9 cellular contexts compared by ENCODE assay signal in the genomic region with DNA sequence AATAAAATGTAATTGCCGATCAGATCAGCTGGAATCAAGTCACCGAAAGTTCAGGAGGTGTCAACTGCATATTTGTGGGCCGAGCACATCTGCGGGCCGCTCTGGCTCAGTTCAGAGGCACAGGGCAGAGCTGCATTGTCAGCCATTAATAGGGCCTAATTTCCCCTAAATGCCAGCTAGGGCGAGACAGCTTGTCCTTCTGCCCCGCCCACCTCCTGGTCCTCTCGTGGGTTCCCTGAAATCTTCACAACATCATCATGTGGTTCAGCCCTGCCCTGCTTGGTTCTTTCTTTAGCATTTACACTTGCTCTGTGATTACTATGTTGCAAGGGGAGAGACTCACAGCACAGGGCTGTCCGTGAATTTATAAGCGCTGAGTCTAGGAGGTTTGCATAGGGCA.
A peak's percentile ranks its signal among the peaks of the same experiment; 100 is the strongest.
DNase-seq lines count a peak whose midpoint lies in the region; ATAC-seq and TF ChIP-seq lines count a peak whose summit lies in the region.
"Had no signal": no experiment of that assay in that cellular context is flagged by ENCODE, and none has a peak within 500 bp of the region (broad histone marks: within the 10 kb centered on the region; RNA-seq: fewer than 3 reads in every experiment).

No MANE protein-coding gene starts in this region.

- no peak overlapping the region for H3K4me3 Mint-ChIP-seq in CD8-positive, alpha-beta T cell
- H3K4me3 Mint-ChIP-seq in progenitor cell of endocrine pancreas (ENCODE audit: low read depth): peak overlapping the region; percentile 43
- H3K4me3 Mint-ChIP-seq: activated naive CD4-positive, alpha-beta T cell treated with anti-CD3 and anti-CD28 coated beads, Interleukin-2, amount 10 ng/mL, durations not matched to agents 7 days and 5 days had no signal

- no peaks in the 10 kb centered on the region for H3K4me1 ChIP-seq in CD8-positive, alpha-beta T cell (ENCODE audit: insufficient read depth, low read length)
- H3K4me1 ChIP-seq in Panc1 (ENCODE audit: control insufficient read depth, insufficient read depth, low read length): peaks cover 21% of the 10 kb centered on the region
- H3K4me1 ChIP-seq in heart right ventricle: peaks cover 0 to 60% (median 25%) of the 10 kb centered on the region in 9 donors

- TF ChIP-seq CTCF in CD8-positive, alpha-beta T cell (IDR thresholded peaks at IDR 0.05): no peak
- TF ChIP-seq CTCF in Panc1 (IDR thresholded peaks at IDR 0.05) (no peak), heart right ventricle (IDR thresholded peaks at IDR 0.05) (no peak), progenitor cell of endocrine pancreas (IDR thresholded peaks at IDR 0.05; ENCODE audit: unreplicated experiment) (no peak)

- no peaks in the 10 kb centered on the region for H3K36me3 ChIP-seq in CD8-positive, alpha-beta T cell (ENCODE audit: insufficient read depth, low read length)
- no peaks in the 10 kb centered on the region for H3K36me3 ChIP-seq in Panc1 (ENCODE audit: control insufficient read depth, insufficient read depth, low read length)
- no peaks in the 10 kb centered on the region for H3K36me3 ChIP-seq in heart right ventricle

- no peaks in the 10 kb centered on the region for H3K9me3 Mint-ChIP-seq in CD8-positive, alpha-beta T cell
- H3K9me3 Mint-ChIP-seq in progenitor cell of endocrine pancreas (ENCODE audit: low read depth): no peaks in the 10 kb centered on the region
- H3K9me3 Mint-ChIP-seq: activated naive CD4-positive, alpha-beta T cell treated with anti-CD3 and anti-CD28 coated beads, Interleukin-2, amount 10 ng/mL, durations not matched to agents 7 days and 5 days had no signal

- DNase-seq in CD8-positive, alpha-beta T cell: no peak
- DNase-seq in Panc1 (ENCODE audit: low read depth, low spot score): no peak
- peak; percentile 48 to 60 for DNase-seq in heart right ventricle
- DNase-seq in progenitor cell of endocrine pancreas (ENCODE audit: low spot score, unreplicated experiment): no peak
- DNase-seq in ACHN: no peak
- DNase-seq in NCI-H510A treated with DMSO at 0.1 percent for 48 hours (lab: John Stamatoyannopoulos, UW): no peak
- DNase-seq in HCEC 1CT: no peak
- DNase-seq: activated naive CD4-positive, alpha-beta T cell treated with anti-CD3 and anti-CD28 coated beads, Interleukin-2, amount 10 ng/mL, durations not matched to agents 7 days and 5 days had no signal

- H3K9me3 ChIP-seq in CD8-positive, alpha-beta T cell (ENCODE audit: low read length): no peaks in the 10 kb centered on the region
- H3K9me3 ChIP-seq in Panc1 (ENCODE audit: control insufficient read depth, insufficient read depth, low read depth, low read length) (no peaks in the 10 kb centered on the region), heart right ventricle (no peaks in the 10 kb centered on the region)

- CTCF ChIA-PET in CD8-positive, alpha-beta T cell (lab: Charles Lee): interaction anchor here (0.6 kb wide), 1 partner anchor 55 kb away, joined by 3 read pairs; no protein-coding TSS in a partner anchor
- CTCF ChIA-PET in Panc1 (lab: Charles Lee): interaction anchor here (0.7 kb wide), 1 partner anchor 28 kb away, joined by 10 read pairs; no protein-coding TSS in a partner anchor

- peaks cover 63% of the 10 kb centered on the region for H3K4me1 Mint-ChIP-seq in CD8-positive, alpha-beta T cell (ENCODE audit: low read depth)
- peaks cover 30% of the 10 kb centered on the region for H3K4me1 Mint-ChIP-seq in progenitor cell of endocrine pancreas (ENCODE audit: low read depth)

- BruUV-seq in Panc1 (replicated peaks; lab: Mats Ljungman, UMichigan): no TSS peak

- H3K27me3 ChIP-seq in CD8-positive, alpha-beta T cell (ENCODE audit: insufficient read depth, low read length): no peaks in the 10 kb centered on the region
- no peaks in the 10 kb centered on the region; the same call in 1 of the 2 replicates for H3K27me3 ChIP-seq in Panc1 (ENCODE audit: control insufficient read depth, insufficient read depth, low read length)
- H3K27me3 ChIP-seq in heart right ventricle: no peaks in the 10 kb centered on the region

- H3K36me3 Mint-ChIP-seq in CD8-positive, alpha-beta T cell: peaks cover 24% of the 10 kb centered on the region
- H3K36me3 Mint-ChIP-seq in progenitor cell of endocrine pancreas (ENCODE audit: insufficient read depth): peaks cover 3% of the 10 kb centered on the region

- no peak overlapping the region for H3K4me3 ChIP-seq in CD8-positive, alpha-beta T cell (ENCODE audit: low read depth, low read length)
- peak overlapping the region; percentile 40 to 64 for H3K4me3 ChIP-seq in Panc1 (ENCODE audit: low read depth in 2 of 2, low read length in 2 of 2)
- no peak overlapping the region for H3K4me3 ChIP-seq in heart right ventricle

- no peaks in the 10 kb centered on the region for H3K27me3 Mint-ChIP-seq in CD8-positive, alpha-beta T cell (ENCODE audit: low read depth)
- no peaks in the 10 kb centered on the region for H3K27me3 Mint-ChIP-seq in progenitor cell of endocrine pancreas
- H3K27me3 Mint-ChIP-seq: activated naive CD4-positive, alpha-beta T cell treated with anti-CD3 and anti-CD28 coated beads, Interleukin-2, amount 10 ng/mL, durations not matched to agents 7 days and 5 days had no signal

- peak overlapping the region; percentile 16 for H3K27ac Mint-ChIP-seq in CD8-positive, alpha-beta T cell
- peak overlapping the region; percentile 72 for H3K27ac Mint-ChIP-seq in progenitor cell of endocrine pancreas

- no peak overlapping the region for H3K27ac ChIP-seq in CD8-positive, alpha-beta T cell (ENCODE audit: low read depth, low read length)
- H3K27ac ChIP-seq in Panc1 (ENCODE audit: low read length) (peak overlapping the region; percentile 77), heart right ventricle (peak overlapping the region in 8 of 10 donors; percentile 6 to 78 (median 57))

- intact Hi-C loops in CD8-positive, alpha-beta T cell (cut with DNase I, micrococcal nuclease): no loop called here
- intact Hi-C loops in Panc1 (cut with micrococcal nuclease; ENCODE audit: unreplicated experiment) (no loop called here), heart right ventricle (cut with DNase I) (loop anchor here in 1 of 10 donors (2.0 kb wide), 1 partner anchor 147 kb away; no protein-coding TSS in a partner anchor)

- 67 to 72% methylated on average over 10 of the region's 10 CpGs for whole genome bisulfite sequencing in heart right ventricle, 2 donors

- ATAC-seq in CD8-positive, alpha-beta T cell: no peak
- ATAC-seq in Panc1 (peak; percentile 71), heart right ventricle (peak; percentile 25 to 77 (median 52)), GM18511 (IDR thresholded peaks at IDR 0.05; ENCODE audit: unreplicated experiment) (no peak)

- POLR2A ChIA-PET in CD8-positive, alpha-beta T cell (lab: Charles Lee): no interaction called here
- POLR2A ChIA-PET in Panc1 (lab: Charles Lee): no interaction called here

- in situ Hi-C loops in Panc1 (cut with HindIII; ENCODE audit: low pct_unique_long_range_greater_than_20kb, low sequenced_read_pairs) (no loop called here), ACHN (cut with HindIII; ENCODE audit: low pct_ligation_motif_present, low pct_unique_long_range_greater_than_20kb, low sequenced_read_pairs) (loop anchor here (25.0 kb wide), 1 partner anchor 168 kb away; no protein-coding TSS in a partner anchor)

Comparison
In these comparisons a context has a peak if more than half of its experiments do, and no peak if none do; other contexts are left out.
1. ATAC-seq: peak in Panc1 (single experiment) and heart right ventricle (8 of 8); none in CD8-positive, alpha-beta T cell (single experiment) and GM18511 (single experiment).
2. DNase-seq: peak in heart right ventricle (2 of 2); none in CD8-positive, alpha-beta T cell (0 of 7), Panc1 (single experiment), progenitor cell of endocrine pancreas (single experiment), ACHN (single experiment), NCI-H510A treated with DMSO at 0.1 percent for 48 hours (single experiment) and HCEC 1CT (single experiment).
3. H3K4me3 ChIP-seq: peak in Panc1 (2 of 2); none in CD8-positive, alpha-beta T cell (single experiment) and heart right ventricle (0 of 10).